Comparison of ENCODE assay signal across 9 cellular contexts in the genomic region with DNA sequence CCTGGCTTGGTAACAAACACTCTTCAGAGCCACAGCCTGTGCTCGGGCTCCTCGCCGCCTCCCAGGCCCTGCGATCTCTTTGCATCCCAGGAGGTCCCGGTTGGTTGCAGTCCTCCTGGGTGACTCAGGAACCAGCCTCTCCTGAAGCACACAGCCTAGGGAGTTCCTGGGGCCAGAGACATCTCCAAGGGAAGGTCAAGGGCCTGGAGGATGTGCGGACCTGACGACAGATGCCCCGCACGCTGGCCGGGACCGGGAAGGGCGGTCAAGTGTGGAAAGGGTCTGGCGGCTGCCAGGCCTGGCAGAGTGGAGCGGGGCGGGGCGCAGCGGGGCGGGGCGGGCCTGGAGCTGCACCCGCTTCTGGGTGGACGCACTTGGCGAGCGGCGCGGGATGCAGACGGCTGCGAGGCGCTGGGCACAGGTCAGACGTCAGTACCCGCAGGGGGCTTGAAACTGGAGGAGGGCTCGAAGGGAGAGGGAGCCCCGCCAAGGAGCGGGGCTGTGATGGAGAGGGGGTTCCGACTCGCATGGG. TPM values are rescaled to one million over a fixed set of nuclear protein-coding genes. Genes with fewer than 3 reads are reported as not detected.
DNase-seq lines count a peak whose midpoint lies in the region; ATAC-seq and TF ChIP-seq lines count a peak whose summit lies in the region.
"Had no signal": no experiment of that assay in that cellular context is flagged by ENCODE, and none has a peak within 500 bp of the region (broad histone marks: within the 10 kb centered on the region; RNA-seq: fewer than 3 reads in every experiment).

No MANE protein-coding gene starts in this region.

- intact Hi-C loops in A673 (cut with micrococcal nuclease; ENCODE audit: unreplicated experiment) (no loop called here), HCT116 (cut with micrococcal nuclease) (no loop called here), body of pancreas (cut with DNase I) (no loop called here)

- H3K36me3 Mint-ChIP-seq in neural progenitor cell: no peaks in the 10 kb centered on the region

- TF ChIP-seq RAD21 in HCT116 (IDR thresholded peaks at IDR 0.05; ENCODE audit: low read depth): no peak

- H3K9me3 ChIP-seq in A673 (ENCODE audit: low read depth, low read length, poor library complexity, severe bottlenecking) (no peaks in the 10 kb centered on the region), HCT116 (ENCODE audit: control insufficient read depth in 1 of 2, insufficient read depth in 1 of 2, low read depth in 1 of 2, low read length in 2 of 2) (no peaks in the 10 kb centered on the region), body of pancreas (no peaks in the 10 kb centered on the region), iPS-15b (ENCODE audit: control insufficient read depth, insufficient read depth, low read length) (no peaks in the 10 kb centered on the region), neural progenitor cell (ENCODE audit: low read depth) (no peaks in the 10 kb centered on the region)

- no peak overlapping the region for H3K4me3 Mint-ChIP-seq in neural progenitor cell

- CTCF ChIA-PET in A673 (lab: Charles Lee) (no interaction called here), HCT116 (lab: Charles Lee) (interaction anchor here (1.6 to 1.7 kb wide), 2 partner anchors 27 to 126 kb away, joined by 3 to 6 read pairs; no protein-coding TSS in a partner anchor)

- H3K9ac ChIP-seq in HCT116 (ENCODE audit: low read length) (peak overlapping the region; percentile 89), iPS-15b (ENCODE audit: low read depth, low read length) (no peak overlapping the region), neural progenitor cell (no peak overlapping the region)

- RAD21 ChIA-PET in HCT116 (lab: Charles Lee; ENCODE audit: low non-redundant PET in 1 of 2, low total read pairs in 2 of 2, uncharacterized antibody in 2 of 2, unreplicated experiment in 2 of 2): no interaction called here

- POLR2A ChIA-PET in A673 (lab: Charles Lee; ENCODE audit: low non-redundant PET) (interaction anchor here (0.6 kb wide), 1 partner anchor 12 kb away, joined by 3 read pairs; no protein-coding TSS in a partner anchor), HCT116 (lab: Charles Lee) (interaction anchor here (0.6 to 2.2 kb wide), 4 partner anchors 12 to 26 kb away, joined by 3 to 7 read pairs (median 5); no protein-coding TSS in a partner anchor)

- H4K20me1 ChIP-seq in HCT116 (ENCODE audit: insufficient read depth) (no peaks in the 10 kb centered on the region), neural progenitor cell (ENCODE audit: low read depth) (no peaks in the 10 kb centered on the region)

- H3K36me3 ChIP-seq in A673 (ENCODE audit: insufficient read depth, low read length, poor library complexity, severe bottlenecking) (no peaks in the 10 kb centered on the region), HCT116 (ENCODE audit: control insufficient read depth in 1 of 2, insufficient read depth in 2 of 2, low read length in 2 of 2) (no peaks in the 10 kb centered on the region), body of pancreas (replicated peaks in 1 of 2; ENCODE audit: insufficient read depth in 1 of 2, low read depth in 2 of 2) (no peaks in the 10 kb centered on the region), iPS-15b (ENCODE audit: control insufficient read depth, insufficient read depth, low read length) (no peaks in the 10 kb centered on the region), neural progenitor cell (no peaks in the 10 kb centered on the region)

- H2AFZ ChIP-seq in HCT116 (ENCODE audit: low read depth, low read length, poor library complexity, severe bottlenecking): peak overlapping the region; percentile 35
- H2AFZ ChIP-seq in neural progenitor cell (replicated peaks): no peak overlapping the region

- H3K4me2 ChIP-seq in HCT116 (ENCODE audit: low read length) (peak overlapping the region; percentile 89), neural progenitor cell (no peak overlapping the region)

- peaks cover 9% of the 10 kb centered on the region for H3K27me3 Mint-ChIP-seq in neural progenitor cell (ENCODE audit: insufficient read depth, low read depth)

- H3K9me2 ChIP-seq in HCT116 (ENCODE audit: insufficient read depth): no peaks in the 10 kb centered on the region

- H3K4me1 ChIP-seq in A673 (ENCODE audit: insufficient read depth, low read length, poor library complexity, severe bottlenecking) (no peaks in the 10 kb centered on the region), HCT116 (ENCODE audit: control insufficient read depth in 1 of 2, insufficient read depth in 2 of 2, low read length in 2 of 2) (peaks cover 8 to 26% of the 10 kb centered on the region in 2 experiments; a peak in 3 of 4 replicates), body of pancreas (no peaks in the 10 kb centered on the region), iPS-15b (ENCODE audit: control insufficient read depth, insufficient read depth, low read length) (no peaks in the 10 kb centered on the region), neural progenitor cell (no peaks in the 10 kb centered on the region)

- no peak overlapping the region for H3K27ac Mint-ChIP-seq in neural progenitor cell

- no peak for TF ChIP-seq CTCF in A673 (conservative IDR thresholded peaks at IDR 0.05; ENCODE audit: low read depth, low read length)
- no peak for TF ChIP-seq CTCF in HCT116 (IDR thresholded peaks at IDR 0.05 in 2 of 3, conservative IDR thresholded peaks at IDR 0.05 in 1 of 3; ENCODE audit: borderline replicate concordance in 1 of 3, insufficient read depth in 1 of 3, low read depth in 2 of 3, low read length in 2 of 3)
- TF ChIP-seq CTCF in body of pancreas (IDR thresholded peaks at IDR 0.05): no peak
- no peak for TF ChIP-seq CTCF in GM20000 (IDR thresholded peaks at IDR 0.05; ENCODE audit: extremely low read depth, missing control alignments)
- TF ChIP-seq CTCF in neural progenitor cell (IDR thresholded peaks at IDR 0.05): no peak

- H3K27me3 ChIP-seq in A673 (replicated peaks; ENCODE audit: insufficient read depth, low read depth, low read length, poor library complexity): peaks cover 73% of the 10 kb centered on the region
- no peaks in the 10 kb centered on the region for H3K27me3 ChIP-seq in HCT116 (ENCODE audit: insufficient read depth, low read length)
- H3K27me3 ChIP-seq in body of pancreas: no peaks in the 10 kb centered on the region
- peaks cover 38% of the 10 kb centered on the region for H3K27me3 ChIP-seq in iPS-15b (ENCODE audit: control insufficient read depth, insufficient read depth, low read length)
- H3K27me3 ChIP-seq in neural progenitor cell: no peaks in the 10 kb centered on the region

- BruUV-seq in A673 (replicated peaks; lab: Mats Ljungman, UMichigan): no TSS peak
- no TSS peak for BruUV-seq in HCT116 (replicated peaks; lab: Mats Ljungman, UMichigan)

- DNase-seq in A673 (ENCODE audit: low spot score) (no peak), HCT116 (ENCODE audit: low read depth, low spot score) (no peak), body of pancreas (peak in 2 of 4 donors; percentile 14 to 23), GM20000 (ENCODE audit: low spot score) (no peak), neural progenitor cell (ENCODE audit: low spot score) (no peak)
- no peak for DNase-seq in activated effector memory CD4-positive, alpha-beta T cell treated with anti-CD3 and anti-CD28 coated beads, Interleukin-2, amount 50 U/mL, for 16 hours
- DNase-seq: SIG-M5 had no signal

- TF ChIP-seq POLR2A in HCT116 (IDR thresholded peaks at IDR 0.05; ENCODE audit: borderline replicate concordance, extremely low read depth, insufficient read depth, insufficient read length): no peak
- no peak for TF ChIP-seq POLR2A in body of pancreas (IDR thresholded peaks at IDR 0.05)

- H3F3A ChIP-seq in neural progenitor cell (ENCODE audit: low read depth): no peaks in the 10 kb centered on the region

- ATAC-seq in HCT116 (peak; percentile 85), body of pancreas (peak; percentile 24)
- no peak for ATAC-seq in activated CD4-positive, CD25-positive, alpha-beta regulatory T cell treated with anti-CD3 and anti-CD28 coated beads, Interleukin-2, amount 50 U/mL, for 24 hours

- no peaks in the 10 kb centered on the region for H3K4me1 Mint-ChIP-seq in neural progenitor cell

- 45 to 80% methylated on average over 10 to 35 of the region's 35 CpGs for WGBS in body of pancreas, 2 donors

- H3K4me3 ChIP-seq in A673 (ENCODE audit: low read depth, low read length, poor library complexity, severe bottlenecking) (peak overlapping the region; percentile 2), HCT116 (replicated peaks in 1 of 2; ENCODE audit: low read depth in 1 of 2, low read length in 2 of 2) (peak overlapping the region; percentile 79 to 93), body of pancreas (no peak overlapping the region), iPS-15b (ENCODE audit: low read depth, low read length) (peak overlapping the region; percentile 58), neural progenitor cell (no peak overlapping the region)

- H3K27ac ChIP-seq in A673 (ENCODE audit: low read depth, low read length, poor library complexity, severe bottlenecking): no peak overlapping the region
- H3K27ac ChIP-seq in HCT116 (ENCODE audit: low read depth, low read length): peak overlapping the region; percentile 56
- no peak overlapping the region for H3K27ac ChIP-seq in body of pancreas
- no peak overlapping the region for H3K27ac ChIP-seq in neural progenitor cell

- H3K79me2 ChIP-seq in HCT116 (ENCODE audit: insufficient read depth, low read length) (peaks cover 43% of the 10 kb centered on the region), neural progenitor cell (ENCODE audit: low read depth) (no peaks in the 10 kb centered on the region)

- no peaks in the 10 kb centered on the region for H3K9me3 Mint-ChIP-seq in neural progenitor cell

TF ChIP-seq in HCT116, 20 proteins besides CTCF, POLR2A, EP300 and RAD21 (continues in another document):
- TF ChIP-seq ELF1 (IDR thresholded peaks at IDR 0.05; ENCODE audit: borderline replicate concordance, low read depth): no peak
- no peak for TF ChIP-seq JUND (IDR thresholded peaks at IDR 0.05)
- TF ChIP-seq, protein P1, sequence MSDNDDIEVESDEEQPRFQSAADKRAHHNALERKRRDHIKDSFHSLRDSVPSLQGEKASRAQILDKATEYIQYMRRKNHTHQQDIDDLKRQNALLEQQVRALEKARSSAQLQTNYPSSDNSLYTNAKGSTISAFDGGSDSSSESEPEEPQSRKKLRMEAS (IDR thresholded peaks at IDR 0.05): peak; percentile 42
- no peak for TF ChIP-seq YY1 (IDR thresholded peaks at IDR 0.05; ENCODE audit: extremely low read depth, insufficient replicate concordance, low read depth, low read length)

RNA-seq across cellular contexts. Expression of a gene that starts 45.0 kb away (rescaled TPM):
- total RNA-seq in A673 (2021): not detected in 2 replicates
- 66.3 TPM for total RNA-seq in HCT116 (2021; ENCODE audit: unreplicated experiment)
- 138 and 146 TPM in 2 replicates for polyA plus RNA-seq in HCT116 (2012)
- total RNA-seq in body of pancreas: 100 to 1,000 TPM; 526 to 604 TPM
- not detected in 2 replicates for total RNA-seq in neural progenitor cell (ENCODE audit: low replicate concordance)

Comparison
In these comparisons a context has a peak if more than half of its experiments do, and no peak if none do; other contexts are left out.
1. H3K4me3 ChIP-seq: peak in A673 (single experiment), HCT116 (2 of 2) and iPS-15b (single experiment); none in body of pancreas (0 of 2) and neural progenitor cell (single experiment).
2. ATAC-seq: peak in HCT116 (single experiment) and body of pancreas (single experiment); none in activated CD4-positive, CD25-positive, alpha-beta regulatory T cell treated with anti-CD3 and anti-CD28 coated beads, Interleukin-2, amount 50 U/mL, for 24 hours (0 of 2).
3. RNA of a gene that starts 45.0 kb away (total RNA-seq): 526 to 604 TPM in body of pancreas and 66.3 TPM in HCT116 (single experiment); not detected in A673 and not detected in neural progenitor cell; every median in the first group is over 10 times any median in the second.